1 cellular context compared by ENCODE assay signal in genomic region chr18:3604626-3605408, GRCh38.
TF ChIP-seq lines count a peak whose summit lies in the region.

No MANE protein-coding gene starts in this region.

TF ChIP-seq in HEK293, 187 proteins besides CTCF, POLR2A, EP300 and RAD21 (continued from another document):
- no peak for TF ChIP-seq ZNF280D (tag by site-specific recombination; IDR thresholded peaks at IDR 0.05)
- TF ChIP-seq ZNF501 (tag by site-specific recombination; IDR thresholded peaks at IDR 0.05): 0 out of 2 replicates have a peak, but pooled peaks have one; percentile 28
- TF ChIP-seq ZBTB48 (tag by site-specific recombination; IDR thresholded peaks at IDR 0.05): peak; percentile 41; the same call in 1 of the 2 replicates
- TF ChIP-seq ZSCAN4 (tag by site-specific recombination; IDR thresholded peaks at IDR 0.05): 0 out of 2 replicates have a peak, but pooled peaks have one; percentile 4
- TF ChIP-seq ZBTB17 (tag by site-specific recombination; IDR thresholded peaks at IDR 0.05): peak; percentile 63
- TF ChIP-seq ZNF335 (tag by site-specific recombination; conservative IDR thresholded peaks at IDR 0.05): peak; percentile 86
- TF ChIP-seq PRDM1 (tag by site-specific recombination; IDR thresholded peaks at IDR 0.05): peak; percentile 97
- no peak for TF ChIP-seq ZNF354C (tag by site-specific recombination; IDR thresholded peaks at IDR 0.05; ENCODE audit: borderline replicate concordance, low read depth)
- no peak for TF ChIP-seq KLF17 (tag by site-specific recombination; IDR thresholded peaks at IDR 0.05)
- TF ChIP-seq PRDM10 (tag by site-specific recombination; IDR thresholded peaks at IDR 0.05): peak; percentile 36; the same call in 1 of the 2 replicates
- TF ChIP-seq ZNF423 (tag by site-specific recombination; IDR thresholded peaks at IDR 0.05): no peak
- TF ChIP-seq ZNF366 (tag by site-specific recombination; conservative IDR thresholded peaks at IDR 0.05): peak; percentile 70
